Comparison of ENCODE assay signal across 24 cellular contexts in genomic region chr5:88868453-88869068, GRCh38. TPM values are rescaled to one million over a fixed set of nuclear protein-coding genes. Genes with fewer than 3 reads are reported as not detected.
"Had no signal": no experiment of that assay in that cellular context is flagged by ENCODE, and none has a peak within 500 bp of the region (broad histone marks: within the 10 kb centered on the region; RNA-seq: fewer than 3 reads in every experiment).

No MANE protein-coding gene starts in this region.

- H3K4me1 Mint-ChIP-seq: T-cell had no signal

- H3K4me1 ChIP-seq: left lung had no signal

- H3K9me3 Mint-ChIP-seq: activated T-cell treated with anti-CD3 and anti-CD28 coated beads, Interleukin-2, amount 50 U/mL, for 4 hours; activated T-helper 2 cell treated with anti-CD3 and anti-CD28 coated beads, Interferon-gamma antibody, Interleukin-2, Interleukin-4, amounts not matched to agents 10 μg/mL and 5 μg/mL and 100 μg/mL, durations not matched to agents 14 hours and 24 hours and 36 hours; nephron had no signal

- H3K27ac Mint-ChIP-seq: activated naive CD8-positive, alpha-beta T cell; activated T-helper 2 cell treated with anti-CD3 and anti-CD28 coated beads, Interferon-gamma antibody, Interleukin-2, Interleukin-4, amounts not matched to agents 10 μg/mL and 5 μg/mL and 100 μg/mL, durations not matched to agents 14 hours and 24 hours and 36 hours; nephron; T-cell; type B pancreatic cell had no signal

- H3K9me3 ChIP-seq: left lung, neutrophil, sigmoid colon, thoracic aorta had no signal

- H3K4me3 Mint-ChIP-seq: activated naive CD8-positive, alpha-beta T cell; activated T-cell treated with anti-CD3 and anti-CD28 coated beads, Interleukin-2, amount 50 U/mL, for 4 hours; nephron; T-cell; type B pancreatic cell had no signal

- H3K27me3 ChIP-seq: left lung, neutrophil, sigmoid colon had no signal

- H3K36me3 Mint-ChIP-seq: activated naive CD8-positive, alpha-beta T cell; T-cell; type B pancreatic cell had no signal

- ATAC-seq: activated T-cell treated with anti-CD3 and anti-CD28 coated beads, Interleukin-2, amount 50 U/mL, for 4 hours; esophagus mucosa; left lung; T-cell had no signal

- FAIRE-seq: astrocyte, endothelial cell of umbilical vein had no signal

- H3K4me3 ChIP-seq: left lung, sigmoid colon, thoracic aorta had no signal

- H3K27ac ChIP-seq: left lung, neutrophil, sigmoid colon, thoracic aorta had no signal

- H3K36me3 ChIP-seq: left lung, neutrophil, sigmoid colon, thoracic aorta had no signal

- DNase-seq: activated CD4-positive, alpha-beta T cell treated with anti-CD3 and anti-CD28 coated beads for 1 hour; activated CD8-positive, alpha-beta memory T cell treated with anti-CD3 and anti-CD28 coated beads, Interleukin-2, amount 50 U/mL, for 48 hours; activated naive CD4-positive, alpha-beta T cell; activated T-cell treated with anti-CD3 and anti-CD28 coated beads, Interleukin-2, amount 50 U/mL, for 4 hours; central memory CD4-positive, alpha-beta T cell; effector memory CD4-positive, alpha-beta T cell; left lung; mammary epithelial cell; midbrain; retina; sigmoid colon; stimulated activated CD4-positive, alpha-beta T cell treated with anti-CD3 and anti-CD28 coated beads, Interleukin-2, amount 100 ng/mL, for 48 hours; stimulated activated CD8-positive, alpha-beta memory T cell treated with anti-CD3 and anti-CD28 coated beads, Interleukin-4, amount 100 ng/mL, for 48 hours; stimulated activated naive CD4-positive, alpha-beta T cell; T-cell had no signal

RNA-seq across cellular contexts. Expression of gene MEF2C, which starts 14.4 kb away (rescaled TPM):
- polyA plus RNA-seq: mammary epithelial cell had no signal
